13 cellular contexts compared by ENCODE assay signal in genomic region chr11:134008593-134008992, GRCh38. TPM values are rescaled to one million over a fixed set of nuclear protein-coding genes. Genes with fewer than 3 reads are reported as not detected.
DNase-seq lines count a peak whose midpoint lies in the region; ATAC-seq and TF ChIP-seq lines count a peak whose summit lies in the region.
"Had no signal": no experiment of that assay in that cellular context is flagged by ENCODE, and none has a peak within 500 bp of the region (broad histone marks: within the 10 kb centered on the region; RNA-seq: fewer than 3 reads in every experiment).

No MANE protein-coding gene starts in this region.

- TF ChIP-seq CTCF in foreskin keratinocyte (conservative IDR thresholded peaks at IDR 0.05) = no peak
- no peak for TF ChIP-seq CTCF in chondrocyte (IDR thresholded peaks at IDR 0.05)

- H3K4me1 ChIP-seq in BLaER1 (peaks cover 13% of the 10 kb centered on the region), foreskin keratinocyte (no peaks in the 10 kb centered on the region)

- H3K27me3 Mint-ChIP-seq in chondrocyte (ENCODE audit: low read depth) = peaks cover 47% of the 10 kb centered on the region
- H3K27me3 Mint-ChIP-seq: activated naive CD8-positive, alpha-beta T cell had no signal

- no peaks in the 10 kb centered on the region for H4K20me1 ChIP-seq in BLaER1

- H3K4me3 Mint-ChIP-seq in chondrocyte (ENCODE audit: unreplicated experiment) = no peak overlapping the region
- H3K4me3 Mint-ChIP-seq: activated CD8-positive, alpha-beta memory T cell treated with anti-CD3 and anti-CD28 coated beads, Interleukin-2, amount 10 ng/mL, durations not matched to agents 7 days and 5 days; activated naive CD8-positive, alpha-beta T cell had no signal

- no peaks in the 10 kb centered on the region for H3K9me3 ChIP-seq in BLaER1

- no peaks in the 10 kb centered on the region for H3K9me3 Mint-ChIP-seq in chondrocyte (ENCODE audit: low read depth)

- H3K4me3 ChIP-seq in BLaER1 = no peak overlapping the region

- peak overlapping the region; percentile 48 for H3K4me2 ChIP-seq in BLaER1

- no peaks in the 10 kb centered on the region for H3K27me3 ChIP-seq in BLaER1
- peaks cover 7% of the 10 kb centered on the region for H3K27me3 ChIP-seq in foreskin keratinocyte

- H3K4me1 Mint-ChIP-seq in chondrocyte (ENCODE audit: low read depth) = peaks cover 3% of the 10 kb centered on the region
- H3K4me1 Mint-ChIP-seq: activated CD8-positive, alpha-beta memory T cell treated with anti-CD3 and anti-CD28 coated beads, Interleukin-2, amount 10 ng/mL, durations not matched to agents 7 days and 5 days had no signal

- H3K27ac ChIP-seq in BLaER1 = no peak overlapping the region
- no peak overlapping the region for H3K27ac ChIP-seq in foreskin keratinocyte

- peak; percentile 87 for ATAC-seq in GM19351 (IDR thresholded peaks at IDR 0.05; ENCODE audit: unreplicated experiment)
- ATAC-seq in HG03442 (IDR thresholded peaks at IDR 0.05; ENCODE audit: unreplicated experiment) = peak; percentile 65
- peak; percentile 41 for ATAC-seq in foreskin keratinocyte
- ATAC-seq in GM21423 (IDR thresholded peaks at IDR 0.05; ENCODE audit: unreplicated experiment) = no peak
- ATAC-seq: activated CD8-positive, alpha-beta memory T cell treated with anti-CD3 and anti-CD28 coated beads, Interleukin-2, amount 10 ng/mL, durations not matched to agents 7 days and 5 days had no signal

- H3K9ac ChIP-seq in BLaER1 = no peak overlapping the region

- no peak overlapping the region for H3K27ac Mint-ChIP-seq in chondrocyte (ENCODE audit: unreplicated experiment)
- H3K27ac Mint-ChIP-seq: activated CD8-positive, alpha-beta memory T cell treated with anti-CD3 and anti-CD28 coated beads, Interleukin-2, amount 10 ng/mL, durations not matched to agents 7 days and 5 days; activated naive CD8-positive, alpha-beta T cell had no signal

- H3K36me3 ChIP-seq in BLaER1 = no peaks in the 10 kb centered on the region

- no peaks in the 10 kb centered on the region for H3K36me3 Mint-ChIP-seq in chondrocyte (ENCODE audit: low read depth)
- H3K36me3 Mint-ChIP-seq: activated CD8-positive, alpha-beta memory T cell treated with anti-CD3 and anti-CD28 coated beads, Interleukin-2, amount 10 ng/mL, durations not matched to agents 7 days and 5 days; activated naive CD8-positive, alpha-beta T cell had no signal

- DNase-seq in foreskin keratinocyte = no peak
- DNase-seq in activated CD8-positive, alpha-beta memory T cell treated with anti-CD3 and anti-CD28 coated beads, Interleukin-2, amount 50 U/mL, for 48 hours = no peak
- DNase-seq in chondrocyte (ENCODE audit: low spot score) = no peak
- DNase-seq in DMS114 treated with DMSO at 0.1 percent for 48 hours (lab: John Stamatoyannopoulos, UW; ENCODE audit: unreplicated experiment) = no peak
- DNase-seq: activated CD8-positive, alpha-beta memory T cell treated with anti-CD3 and anti-CD28 coated beads, Interleukin-2, amount 10 ng/mL, durations not matched to agents 7 days and 5 days; DMS153; T-helper 9 cell had no signal

RNA-seq across cellular contexts. Expression of gene IGSF9B, which starts 51.8 kb away (rescaled TPM):
- total RNA-seq in foreskin keratinocyte = 0.35 and 1.6 TPM in 2 replicates
- polyA plus RNA-seq in foreskin keratinocyte = 0.29 and 0.73 TPM in 2 replicates
- total RNA-seq in chondrocyte = 8.4 to 18.3 TPM (median 9.3 TPM) in 3 replicates
- polyA plus RNA-seq: fibroblast of lung had no signal
